1 cellular context compared by ENCODE assay signal in the genomic region with DNA sequence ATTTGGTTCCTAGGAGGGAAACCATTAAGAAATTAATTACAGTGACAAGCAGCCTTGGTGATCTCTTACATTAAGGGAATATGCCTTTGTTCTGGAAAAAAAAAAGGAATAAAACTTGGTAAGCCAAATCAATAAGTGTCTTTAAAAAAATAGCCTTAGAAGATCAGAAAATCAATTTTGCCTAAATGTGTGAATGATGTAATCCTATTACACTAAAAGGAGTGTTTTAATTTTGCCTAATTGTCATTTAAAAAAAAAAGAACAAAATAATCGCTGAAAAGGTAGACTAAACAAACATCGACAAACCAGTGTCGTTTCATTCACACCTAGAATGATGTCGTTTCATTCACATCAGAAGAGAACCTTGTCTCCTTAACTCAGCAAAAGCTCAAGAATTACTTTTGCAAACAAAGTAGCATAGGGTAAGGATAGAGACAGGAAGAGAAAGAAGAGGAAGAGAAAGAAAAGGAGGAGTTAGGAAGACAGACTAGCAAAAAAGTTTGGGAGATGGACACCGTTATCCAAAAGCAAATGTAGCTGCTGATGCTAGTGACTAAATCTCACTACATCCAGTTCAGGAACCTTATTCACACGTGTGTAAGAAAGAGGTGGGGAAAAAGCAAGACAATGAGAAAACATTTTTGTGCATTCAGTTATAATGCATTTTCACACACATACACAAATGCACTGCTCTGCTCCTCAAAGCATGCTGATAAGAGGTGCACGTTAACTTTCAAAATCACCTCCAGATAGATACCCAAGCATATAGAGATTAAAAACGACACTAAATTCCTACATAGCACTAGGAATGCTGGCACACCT.
TF ChIP-seq lines count a peak whose summit lies in the region.

No MANE protein-coding gene starts in this region.

TF ChIP-seq in GM23338, 12 proteins besides CTCF, POLR2A, EP300 and RAD21 (continued from another document):
- TF ChIP-seq, protein P1, sequence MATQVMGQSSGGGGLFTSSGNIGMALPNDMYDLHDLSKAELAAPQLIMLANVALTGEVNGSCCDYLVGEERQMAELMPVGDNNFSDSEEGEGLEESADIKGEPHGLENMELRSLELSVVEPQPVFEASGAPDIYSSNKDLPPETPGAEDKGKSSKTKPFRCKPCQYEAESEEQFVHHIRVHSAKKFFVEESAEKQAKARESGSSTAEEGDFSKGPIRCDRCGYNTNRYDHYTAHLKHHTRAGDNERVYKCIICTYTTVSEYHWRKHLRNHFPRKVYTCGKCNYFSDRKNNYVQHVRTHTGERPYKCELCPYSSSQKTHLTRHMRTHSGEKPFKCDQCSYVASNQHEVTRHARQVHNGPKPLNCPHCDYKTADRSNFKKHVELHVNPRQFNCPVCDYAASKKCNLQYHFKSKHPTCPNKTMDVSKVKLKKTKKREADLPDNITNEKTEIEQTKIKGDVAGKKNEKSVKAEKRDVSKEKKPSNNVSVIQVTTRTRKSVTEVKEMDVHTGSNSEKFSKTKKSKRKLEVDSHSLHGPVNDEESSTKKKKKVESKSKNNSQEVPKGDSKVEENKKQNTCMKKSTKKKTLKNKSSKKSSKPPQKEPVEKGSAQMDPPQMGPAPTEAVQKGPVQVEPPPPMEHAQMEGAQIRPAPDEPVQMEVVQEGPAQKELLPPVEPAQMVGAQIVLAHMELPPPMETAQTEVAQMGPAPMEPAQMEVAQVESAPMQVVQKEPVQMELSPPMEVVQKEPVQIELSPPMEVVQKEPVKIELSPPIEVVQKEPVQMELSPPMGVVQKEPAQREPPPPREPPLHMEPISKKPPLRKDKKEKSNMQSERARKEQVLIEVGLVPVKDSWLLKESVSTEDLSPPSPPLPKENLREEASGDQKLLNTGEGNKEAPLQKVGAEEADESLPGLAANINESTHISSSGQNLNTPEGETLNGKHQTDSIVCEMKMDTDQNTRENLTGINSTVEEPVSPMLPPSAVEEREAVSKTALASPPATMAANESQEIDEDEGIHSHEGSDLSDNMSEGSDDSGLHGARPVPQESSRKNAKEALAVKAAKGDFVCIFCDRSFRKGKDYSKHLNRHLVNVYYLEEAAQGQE (IDR thresholded peaks at IDR 0.05; ENCODE audit: unreplicated experiment) = no peak
